8 cellular contexts compared by ENCODE assay signal in genomic region chr16:81697321-81697885, GRCh38.
DNase-seq lines count a peak whose midpoint lies in the region; ATAC-seq and TF ChIP-seq lines count a peak whose summit lies in the region.

No MANE protein-coding gene starts in this region.

- H3K36me3 Mint-ChIP-seq in effector memory CD8-positive, alpha-beta T cell (ENCODE audit: insufficient read depth), result peaks cover 39% of the 10 kb centered on the region

- DNase-seq in EH (ENCODE audit: low read depth) (peak; percentile 65), HuH-7 (ENCODE audit: low spot score) (peak; percentile 91), myocyte (ENCODE audit: low read depth) (peak; percentile 55), tibial nerve (ENCODE audit: low spot score in 2 of 2) (no peak)
- DNase-seq in activated CD4-positive, alpha-beta T cell treated with anti-CD3 and anti-CD28 coated beads for 48 hours, result peak; percentile 62
- DNase-seq in effector memory CD8-positive, alpha-beta T cell, result peak; percentile 20 to 35 (median 25)

- no peaks in the 10 kb centered on the region for H3K9me3 Mint-ChIP-seq in effector memory CD8-positive, alpha-beta T cell

- no peak overlapping the region for H3K4me3 Mint-ChIP-seq in effector memory CD8-positive, alpha-beta T cell

- H3K27ac Mint-ChIP-seq in effector memory CD8-positive, alpha-beta T cell, result peak overlapping the region in 1 of 2 donors; percentile 60

- no peak for ATAC-seq in effector memory CD8-positive, alpha-beta T cell (replicated peaks)
- ATAC-seq in GM19467 (IDR thresholded peaks at IDR 0.05; ENCODE audit: unreplicated experiment), result no peak
- ATAC-seq in GM18909 (IDR thresholded peaks at IDR 0.05; ENCODE audit: poor library complexity, unreplicated experiment), result no peak

- H3K9me3 ChIP-seq in tibial nerve, result no peaks in the 10 kb centered on the region

- no peak for TF ChIP-seq EP300 in tibial nerve (IDR thresholded peaks at IDR 0.05)

- H3K27me3 Mint-ChIP-seq in effector memory CD8-positive, alpha-beta T cell, result no peaks in the 10 kb centered on the region

- 72 to 80% methylated on average over 24 to 25 of the region's 25 CpGs for WGBS in tibial nerve, 2 donors

- peaks cover 0 to 49% (median 22%) of the 10 kb centered on the region in 4 donors for H3K4me1 ChIP-seq in tibial nerve

- H3K4me3 ChIP-seq in tibial nerve, result no peak overlapping the region

- H3K27ac ChIP-seq in tibial nerve, result peak overlapping the region in 1 of 4 donors; percentile 31

- peaks cover 0 to 80% (median 4%) of the 10 kb centered on the region in 3 donors for H3K36me3 ChIP-seq in tibial nerve

- H3K27me3 ChIP-seq in tibial nerve, result no peaks in the 10 kb centered on the region

- no peak for TF ChIP-seq POLR2A in tibial nerve (IDR thresholded peaks at IDR 0.05)

- H3K4me1 Mint-ChIP-seq in effector memory CD8-positive, alpha-beta T cell (ENCODE audit: low read depth in 2 of 2), result peaks cover 3 to 10% of the 10 kb centered on the region in 2 donors

- TF ChIP-seq CTCF in tibial nerve (IDR thresholded peaks at IDR 0.05), result peak; percentile 42 to 77 (median 46)

Comparison
In these comparisons a context has a peak if more than half of its experiments do, and no peak if none do; other contexts are left out.
1. DNase-seq: peak in EH (single experiment), HuH-7 (single experiment), activated CD4-positive, alpha-beta T cell treated with anti-CD3 and anti-CD28 coated beads for 48 hours (single experiment), effector memory CD8-positive, alpha-beta T cell (3 of 3) and myocyte (single experiment); none in tibial nerve (0 of 2).